8 cellular contexts compared by ENCODE assay signal in genomic region chr12:14384783-14385638, GRCh38. TPM values are rescaled to one million over a fixed set of nuclear protein-coding genes. Genes with fewer than 3 reads are reported as not detected.
DNase-seq lines count a peak whose midpoint lies in the region; ATAC-seq lines count a peak whose summit lies in the region.

No MANE protein-coding gene starts in this region.

- no CpG with 5 or more reads among the region's 2 CpGs for WGBS in mesendoderm (ENCODE audit: extremely low coverage, insufficient coverage, low lambda C conversion rate)

- peaks cover 0 to 29% (median 0%) of the 10 kb centered on the region in 10 experiments; a peak in 4 of 20 replicates for H3K4me1 ChIP-seq in BLaER1 treated with 17β-estradiol and CSF1 and Interleukin-3, amounts not matched to agents 10 nM and 100 nM
- H3K4me1 ChIP-seq in endocrine pancreas (ENCODE audit: control insufficient read depth, insufficient read depth, low read length): no peaks in the 10 kb centered on the region
- H3K4me1 ChIP-seq in mesendoderm (ENCODE audit: control insufficient read depth, low read depth, low read length): peaks cover 7% of the 10 kb centered on the region

- peak overlapping the region; percentile 68 for H3K18ac ChIP-seq in mesendoderm (ENCODE audit: low read length)

- no peak overlapping the region for H3K4ac ChIP-seq in mesendoderm (ENCODE audit: low read depth, low read length)

- H4K20me1 ChIP-seq in BLaER1 treated with 17β-estradiol and CSF1 and Interleukin-3, amounts not matched to agents 10 nM and 100 nM: peaks cover 0 to 65% (median 0%) of the 10 kb centered on the region in 11 experiments; a peak in 9 of 22 replicates

- peaks cover 3% of the 10 kb centered on the region for H3K79me1 ChIP-seq in mesendoderm (ENCODE audit: low read length)

- no peak overlapping the region for H2BK120ac ChIP-seq in mesendoderm (ENCODE audit: low read depth, low read length)

- peak; percentile 44 for DNase-seq in NCI-H2196 treated with DMSO at 0.1 percent for 48 hours (lab: John Stamatoyannopoulos, UW; ENCODE audit: unreplicated experiment)
- DNase-seq in activated CD4-positive, alpha-beta T cell treated with anti-CD3 and anti-CD28 coated beads, Interleukin-2, amount 50 U/mL, for 1 hour: peak; percentile 40
- DNase-seq in mesendoderm: peak; percentile 94
- peak; percentile 50 for DNase-seq in stimulated activated naive CD8-positive, alpha-beta T cell treated with anti-CD3 and anti-CD28 coated beads, Interleukin-15, Interleukin-2, amounts not matched to agents 100 U/mL and 50 U/mL, for 24 hours

- peak overlapping the region; percentile 60 for H2BK5ac ChIP-seq in mesendoderm (ENCODE audit: low read length)

- H4K5ac ChIP-seq in mesendoderm (ENCODE audit: low read length): peak overlapping the region; percentile 82

- peak; percentile 92 for ATAC-seq in GM19025 (IDR thresholded peaks at IDR 0.05; ENCODE audit: low read depth, unreplicated experiment)
- peak; percentile 92 for ATAC-seq in HG03135 (IDR thresholded peaks at IDR 0.05; ENCODE audit: unreplicated experiment)
- peak; percentile 97 for ATAC-seq in stimulated activated naive CD8-positive, alpha-beta T cell treated with anti-CD3 and anti-CD28 coated beads, Interleukin-15, Interleukin-2, amounts not matched to agents 100 U/mL and 50 U/mL, for 24 hours

- no peak overlapping the region for H4K8ac ChIP-seq in mesendoderm (ENCODE audit: low read depth, low read length)

- peak overlapping the region in 1 of 10 experiments; percentile 24; a peak in 4 of 20 replicates for H3K4me3 ChIP-seq in BLaER1 treated with 17β-estradiol and CSF1 and Interleukin-3, amounts not matched to agents 10 nM and 100 nM
- peak overlapping the region; percentile 51 for H3K4me3 ChIP-seq in endocrine pancreas (ENCODE audit: control insufficient read depth, insufficient read depth, low read length)
- no peak overlapping the region for H3K4me3 ChIP-seq in mesendoderm (ENCODE audit: low read length)

- peaks cover 32 to 94% (median 90%) of the 10 kb centered on the region in 11 experiments for H3K9me3 ChIP-seq in BLaER1 treated with 17β-estradiol and CSF1 and Interleukin-3, amounts not matched to agents 10 nM and 100 nM (replicated peaks in 1 of 11)
- no peaks in the 10 kb centered on the region for H3K9me3 ChIP-seq in endocrine pancreas (ENCODE audit: control insufficient read depth, low read length)

- peak overlapping the region in 5 of 11 experiments; percentile 5 to 59 (median 14); a peak in 5 of 22 replicates for H3K4me2 ChIP-seq in BLaER1 treated with 17β-estradiol and CSF1 and Interleukin-3, amounts not matched to agents 10 nM and 100 nM
- H3K4me2 ChIP-seq in mesendoderm (ENCODE audit: low read length): peak overlapping the region; percentile 37

- peak overlapping the region in 2 of 11 experiments; percentile 9 to 60; a peak in 4 of 22 replicates for H3K9ac ChIP-seq in BLaER1 treated with 17β-estradiol and CSF1 and Interleukin-3, amounts not matched to agents 10 nM and 100 nM
- H3K9ac ChIP-seq in endocrine pancreas (ENCODE audit: control insufficient read depth, insufficient read depth, low read length) (no peak overlapping the region), mesendoderm (ENCODE audit: low read length) (peak overlapping the region; percentile 53)

- H3K27me3 ChIP-seq in BLaER1 treated with 17β-estradiol and CSF1 and Interleukin-3, amounts not matched to agents 10 nM and 100 nM: no peaks in the 10 kb centered on the region
- H3K27me3 ChIP-seq in endocrine pancreas (ENCODE audit: control insufficient read depth, insufficient read depth, low read length) (no peaks in the 10 kb centered on the region), mesendoderm (ENCODE audit: insufficient read depth, low read length, poor library complexity) (no peaks in the 10 kb centered on the region)

- peak overlapping the region; percentile 28 for H2AK5ac ChIP-seq in mesendoderm (ENCODE audit: low read length)

- H3K36me3 ChIP-seq in BLaER1 treated with 17β-estradiol and CSF1 and Interleukin-3, amounts not matched to agents 10 nM and 100 nM: peaks cover 50 to 72% (median 64%) of the 10 kb centered on the region in 11 experiments
- H3K36me3 ChIP-seq in endocrine pancreas (ENCODE audit: control insufficient read depth, insufficient read depth, low read length) (no peaks in the 10 kb centered on the region), mesendoderm (ENCODE audit: control insufficient read depth, insufficient read depth, low read length) (no peaks in the 10 kb centered on the region)

- H3K56ac ChIP-seq in mesendoderm (ENCODE audit: low read length): peak overlapping the region; percentile 82

- no peak overlapping the region for H3K23ac ChIP-seq in mesendoderm (ENCODE audit: low read length)

- peak overlapping the region in 9 of 11 experiments; percentile 8 to 49 (median 36); a peak in 13 of 22 replicates for H3K27ac ChIP-seq in BLaER1 treated with 17β-estradiol and CSF1 and Interleukin-3, amounts not matched to agents 10 nM and 100 nM
- H3K27ac ChIP-seq in mesendoderm (ENCODE audit: low read depth, low read length): peak overlapping the region; percentile 92

- peaks cover 62% of the 10 kb centered on the region for H3K79me2 ChIP-seq in mesendoderm (ENCODE audit: control insufficient read depth, insufficient read depth, low read length)

- no peak overlapping the region for H2BK15ac ChIP-seq in mesendoderm (replicated peaks; ENCODE audit: low read depth)

RNA-seq across cellular contexts. Expression of gene ATF7IP, which starts 19.5 kb away (rescaled TPM):
- 32.6 TPM for polyA plus RNA-seq in mesendoderm (2013, experiment 1 of 2)
- 32.6 TPM for polyA plus RNA-seq in mesendoderm (2013, experiment 2 of 2)

Comparison
In these comparisons a context has a peak if more than half of its experiments do, and no peak if none do; other contexts are left out.
1. DNase-seq: peak in every context shown above with its lines; median percentile 94 in mesendoderm; 50 in stimulated activated naive CD8-positive, alpha-beta T cell treated with anti-CD3 and anti-CD28 coated beads, Interleukin-15, Interleukin-2, amounts not matched to agents 100 U/mL and 50 U/mL, for 24 hours; 44 in NCI-H2196 treated with DMSO at 0.1 percent for 48 hours; 40 in activated CD4-positive, alpha-beta T cell treated with anti-CD3 and anti-CD28 coated beads, Interleukin-2, amount 50 U/mL, for 1 hour.